ENCODE assay signal across 9 cellular contexts in the genomic region with DNA sequence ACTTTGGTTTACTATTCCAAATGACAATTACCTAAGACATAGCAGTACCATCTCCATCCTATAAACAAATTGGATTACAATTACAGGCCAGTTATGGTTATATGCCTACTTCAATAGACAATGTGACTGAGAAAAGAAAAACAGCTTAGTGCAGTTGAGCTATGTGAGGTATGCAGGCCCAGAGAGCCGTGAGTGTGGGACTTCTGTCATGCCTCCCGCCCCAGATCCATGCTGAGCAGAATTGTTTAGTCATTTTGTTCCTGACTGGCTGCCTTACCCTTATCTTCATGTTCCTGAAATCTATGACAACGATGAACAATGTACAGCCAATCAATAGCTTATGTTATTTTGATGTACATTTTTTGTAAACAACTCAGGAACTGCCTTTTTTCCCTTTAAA. TPM values are rescaled to one million over a fixed set of nuclear protein-coding genes. Genes with fewer than 3 reads are reported as not detected.
DNase-seq lines count a peak whose midpoint lies in the region; ATAC-seq and TF ChIP-seq lines count a peak whose summit lies in the region.
"Had no signal": no experiment of that assay in that cellular context is flagged by ENCODE, and none has a peak within 500 bp of the region (broad histone marks: within the 10 kb centered on the region; RNA-seq: fewer than 3 reads in every experiment).

No MANE protein-coding gene starts in this region.

- H4K20me1 ChIP-seq in hepatocyte (ENCODE audit: insufficient read depth, poor library complexity, severe bottlenecking) = peaks cover 43% of the 10 kb centered on the region

- H3K4me1 ChIP-seq in hepatocyte (ENCODE audit: insufficient read depth) = peaks cover 7% of the 10 kb centered on the region
- peaks cover 0 to 5% (median 1%) of the 10 kb centered on the region in 4 donors for H3K4me1 ChIP-seq in transverse colon

- no peaks in the 10 kb centered on the region for H3K27me3 ChIP-seq in hepatocyte
- no peaks in the 10 kb centered on the region for H3K27me3 ChIP-seq in transverse colon

- H3K4me3 ChIP-seq in hepatocyte = no peak overlapping the region
- no peak overlapping the region for H3K4me3 ChIP-seq in transverse colon

- in situ Hi-C loops in transverse colon (cut with MboI; ENCODE audit: low pct_ligation_motif_present in 1 of 4, low pct_unique_long_range_greater_than_20kb in 1 of 4, low sequenced_read_pairs in 3 of 4) = no loop called here

- peak; percentile 65 for ATAC-seq in sciatic nerve

- no peak for TF ChIP-seq EP300 in transverse colon (IDR thresholded peaks at IDR 0.05; ENCODE audit: low read depth)

- H3K9me3 ChIP-seq in hepatocyte (ENCODE audit: low read depth) = no peaks in the 10 kb centered on the region
- H3K9me3 ChIP-seq in transverse colon = no peaks in the 10 kb centered on the region

- no peak overlapping the region for H3K4me2 ChIP-seq in hepatocyte

- H3K9me2 ChIP-seq in hepatocyte (replicated peaks; ENCODE audit: insufficient read depth) = no peaks in the 10 kb centered on the region

- H3K27ac ChIP-seq in hepatocyte = peak overlapping the region; percentile 59
- peak overlapping the region in 1 of 4 donors; percentile 19 for H3K27ac ChIP-seq in transverse colon

- no peaks in the 10 kb centered on the region for H3K36me3 ChIP-seq in hepatocyte (replicated peaks; ENCODE audit: insufficient read depth, low read depth)
- peaks cover 0 to 6% (median 0%) of the 10 kb centered on the region in 4 donors for H3K36me3 ChIP-seq in transverse colon

- no peak for TF ChIP-seq POLR2A in transverse colon (IDR thresholded peaks at IDR 0.05)

- no peak for TF ChIP-seq CTCF in hepatocyte (IDR thresholded peaks at IDR 0.05; ENCODE audit: poor library complexity)
- no peak for TF ChIP-seq CTCF in transverse colon (IDR thresholded peaks at IDR 0.05)

- intact Hi-C loops in sciatic nerve (cut with DNase I) = no loop called here
- intact Hi-C loops in transverse colon (cut with DNase I; ENCODE audit: low total_unique reads) = no loop called here

- DNase-seq in GM04503 (ENCODE audit: low read depth) (peak; percentile 20), astrocyte of the hippocampus (ENCODE audit: low read depth, low spot score) (peak; percentile 83), hepatocyte (ENCODE audit: low spot score) (no peak), sciatic nerve (ENCODE audit: low spot score) (no peak), nucleus accumbens (lab: John Stamatoyannopoulos, UW) (no peak), NCI-H2029 treated with DMSO at 0.1 percent for 48 hours (lab: John Stamatoyannopoulos, UW) (no peak), transverse colon (no peak)
- DNase-seq: DND-41, NCI-H69 had no signal

- peaks cover 100% of the 10 kb centered on the region for H3K79me2 ChIP-seq in hepatocyte

- H2AFZ ChIP-seq in hepatocyte = no peak overlapping the region

- 39% methylated on average over 3 of the region's 3 CpGs for WGBS in hepatocyte (ENCODE audit: low lambda C conversion rate, missing lambda C conversion rate)
- WGBS in transverse colon (ENCODE audit: low coverage in 1 of 2), 2 donors = 64% methylated on average over 3 of the region's 3 CpGs

RNA-seq across cellular contexts. Expression of a gene that starts 21.7 kb away (rescaled TPM):
- 38.5 and 43.4 TPM in 2 replicates for total RNA-seq in hepatocyte
- polyA plus RNA-seq in hepatocyte = 23.9 and 28.4 TPM in 2 replicates
- total RNA-seq in sciatic nerve = 85.4 TPM
- total RNA-seq in transverse colon = 100 to 1,000 TPM in 1 of 4 donors, 10 to 100 TPM in 3; 89.2 to 148 (median 96.4) TPM

Comparison
In these comparisons a context has a peak if more than half of its experiments do, and no peak if none do; other contexts are left out.
1. DNase-seq: peak in GM04503 (single experiment) and astrocyte of the hippocampus (single experiment); none in hepatocyte (single experiment), sciatic nerve (single experiment), nucleus accumbens (0 of 56), NCI-H2029 treated with DMSO at 0.1 percent for 48 hours (single experiment) and transverse colon (single experiment).